Comparison of ENCODE assay signal across 13 cellular contexts in genomic region chr4:26864904-26865303, GRCh38. TPM values are rescaled to one million over a fixed set of nuclear protein-coding genes. Genes with fewer than 3 reads are reported as not detected.
DNase-seq lines count a peak whose midpoint lies in the region; ATAC-seq, FAIRE-seq and TF ChIP-seq lines count a peak whose summit lies in the region.
"Had no signal": no experiment of that assay in that cellular context is flagged by ENCODE, and none has a peak within 500 bp of the region (broad histone marks: within the 10 kb centered on the region; RNA-seq: fewer than 3 reads in every experiment).

No MANE protein-coding gene starts in this region.

- SMC1A ChIA-PET in GM12878 (lab: Charles Lee; ENCODE audit: uncharacterized antibody, unreplicated experiment), result interaction anchor here (0.6 to 6.9 kb wide), 8 partner anchors 8 to 173 kb away, joined by 3 to 116 read pairs (median 8); no protein-coding TSS in a partner anchor

- H4K20me1 ChIP-seq in BLaER1 treated with 17β-estradiol and CSF1 and Interleukin-3, amounts not matched to agents 10 nM and 100 nM, result peaks cover 0 to 86% (median 31%) of the 10 kb centered on the region in 11 experiments; a peak in 14 of 22 replicates
- H4K20me1 ChIP-seq in GM12878 (ENCODE audit: control insufficient read depth, insufficient read depth), result no peaks in the 10 kb centered on the region; the same call in 1 of the 2 replicates

- H3K4me1 ChIP-seq in BLaER1 treated with 17β-estradiol and CSF1 and Interleukin-3, amounts not matched to agents 10 nM and 100 nM, result peaks cover 34 to 74% (median 59%) of the 10 kb centered on the region in 10 experiments
- peaks cover 17% of the 10 kb centered on the region for H3K4me1 ChIP-seq in GM12878 (ENCODE audit: control insufficient read depth, insufficient read depth, low read length)

- TF ChIP-seq RAD21 in GM12878 (IDR thresholded peaks at IDR 0.05; ENCODE audit: insufficient read depth, low read depth, low read length), result no peak

- ATAC-seq in GM12878, result no peak

- H3K36me3 Mint-ChIP-seq in IgD-negative memory B cell (peaks cover 1% of the 10 kb centered on the region), nephron (ENCODE audit: low read depth) (no peaks in the 10 kb centered on the region)

- H3K4me2 ChIP-seq in BLaER1 treated with 17β-estradiol and CSF1 and Interleukin-3, amounts not matched to agents 10 nM and 100 nM, result peak overlapping the region; percentile 60 to 90 (median 82)
- peak overlapping the region; percentile 71 for H3K4me2 ChIP-seq in GM12878 (ENCODE audit: control insufficient read depth, insufficient read depth)

- WGBS in GM12878 (ENCODE audit: insufficient coverage, insufficient replicate concordance, low lambda C conversion rate, missing lambda C conversion rate), result 81% methylated on average over 3 of the region's 3 CpGs

- H3K9me3 Mint-ChIP-seq in IgD-negative memory B cell (no peaks in the 10 kb centered on the region), nephron (no peaks in the 10 kb centered on the region)

- peaks cover 0 to 9% (median 0%) of the 10 kb centered on the region in 11 experiments; a peak in 3 of 22 replicates for H3K9me3 ChIP-seq in BLaER1 treated with 17β-estradiol and CSF1 and Interleukin-3, amounts not matched to agents 10 nM and 100 nM (replicated peaks in 1 of 11)
- H3K9me3 ChIP-seq in GM12878 (replicated peaks; ENCODE audit: control insufficient read depth, insufficient read depth, low read length), result no peaks in the 10 kb centered on the region

- TF ChIP-seq CTCF in GM12878 (IDR thresholded peaks at IDR 0.05 in 2 of 3, conservative IDR thresholded peaks at IDR 0.05 in 1 of 3; ENCODE audit: control insufficient read depth in 2 of 3, extremely low read depth in 1 of 3, insufficient read depth in 1 of 3, low read depth in 3 of 3, low read length in 3 of 3) (no peak), nephron (IDR thresholded peaks at IDR 0.05; ENCODE audit: unreplicated experiment in 3 of 3) (no peak)

- peak overlapping the region in 10 of 11 experiments; percentile 22 to 96 (median 48); a peak in 17 of 22 replicates for H3K27ac ChIP-seq in BLaER1 treated with 17β-estradiol and CSF1 and Interleukin-3, amounts not matched to agents 10 nM and 100 nM
- H3K27ac ChIP-seq in GM12878 (ENCODE audit: control insufficient read depth, insufficient read depth), result no peak overlapping the region; the same call in 1 of the 2 replicates

- CTCF ChIA-PET in GM12878 (lab: Yijun Ruan, JAX), result interaction anchor here (0.8 to 1.9 kb wide), 3 partner anchors 16 to 146 kb away, joined by 3 to 5 read pairs (median 3); no protein-coding TSS in a partner anchor

- no peak for TF ChIP-seq EP300 in GM12878 (IDR thresholded peaks at IDR 0.05; ENCODE audit: borderline replicate concordance in 1 of 2, control insufficient read depth in 1 of 2, low read depth in 2 of 2, low read length in 2 of 2)

- BruUV-seq in GM12878 (replicated peaks; lab: Mats Ljungman, UMichigan), result no TSS peak

- H3K27ac Mint-ChIP-seq in IgD-negative memory B cell (peak overlapping the region in 1 of 3 donors; percentile 8), nephron (no peak overlapping the region)

- H3K79me2 ChIP-seq in GM12878 (ENCODE audit: control insufficient read depth, insufficient read depth, low read length), result peaks cover 75% of the 10 kb centered on the region

- intact Hi-C loops in GM12878 (cut with micrococcal nuclease; ENCODE audit: unreplicated experiment), result loop anchor here (5.0 kb wide), 1 partner anchor 408 kb away; no protein-coding TSS in a partner anchor

- DNase-seq in GM12878 (ENCODE audit: low read depth, low spot score), result no peak
- DNase-seq in NCI-H2196 treated with DMSO at 0.1 percent for 48 hours (lab: John Stamatoyannopoulos, UW; ENCODE audit: unreplicated experiment), result no peak
- no peak for DNase-seq in activated CD8-positive, alpha-beta memory T cell treated with anti-CD3 and anti-CD28 coated beads, Interleukin-2, amount 50 U/mL, for 48 hours
- no peak for DNase-seq in dermis blood vessel endothelial cell
- no peak for DNase-seq in GM19240 (ENCODE audit: insufficient read length, low spot score)
- DNase-seq: activated CD4-positive, alpha-beta T cell treated with anti-CD3 and anti-CD28 coated beads for 1 hour; activated effector memory CD4-positive, alpha-beta T cell treated with Interleukin-2 at 50 U/mL for 16 hours; NCI-H1417; NCI-H510A treated with DMSO at 0.1 percent for 48 hours; SHP77 treated with DMSO at 0.1 percent for 48 hours had no signal

- H3K27me3 ChIP-seq in BLaER1 treated with 17β-estradiol and CSF1 and Interleukin-3, amounts not matched to agents 10 nM and 100 nM, result no peaks in the 10 kb centered on the region
- H3K27me3 ChIP-seq in GM12878 (replicated peaks in 1 of 2; ENCODE audit: control insufficient read depth in 2 of 2, insufficient read depth in 2 of 2, low read length in 1 of 2), result no peaks in the 10 kb centered on the region

- H3K4me3 Mint-ChIP-seq in IgD-negative memory B cell, result peak overlapping the region in 3 of 4 donors; percentile 54 to 64 (median 61)
- peak overlapping the region in 2 of 3 experiments; percentile 3 to 46 for H3K4me3 Mint-ChIP-seq in nephron

- peaks cover 0 to 21% (median 10%) of the 10 kb centered on the region in 11 experiments; a peak in 11 of 22 replicates for H3K36me3 ChIP-seq in BLaER1 treated with 17β-estradiol and CSF1 and Interleukin-3, amounts not matched to agents 10 nM and 100 nM
- H3K36me3 ChIP-seq in GM12878 (ENCODE audit: control insufficient read depth in 2 of 2, insufficient read depth in 2 of 2, low read length in 1 of 2), result 0 out of 4 replicates have a peak, but pooled peaks cover 0 to 2% of the 10 kb centered on the region in 2 experiments

- no peaks in the 10 kb centered on the region for H3K27me3 Mint-ChIP-seq in IgD-negative memory B cell
- no peaks in the 10 kb centered on the region for H3K27me3 Mint-ChIP-seq in nephron (ENCODE audit: low read depth)

- RAD21 ChIA-PET in GM12878 (lab: Charles Lee; ENCODE audit: unreplicated experiment), result interaction anchor here (1.2 to 6.7 kb wide), 6 partner anchors 20 to 140 kb away, joined by 3 to 81 read pairs (median 14); no protein-coding TSS in a partner anchor

- H2AFZ ChIP-seq in GM12878 (ENCODE audit: control insufficient read depth, low read depth, low read length), result no peak overlapping the region

- H3K4me3 ChIP-seq in BLaER1 treated with 17β-estradiol and CSF1 and Interleukin-3, amounts not matched to agents 10 nM and 100 nM, result peak overlapping the region in 6 of 10 experiments; percentile 11 to 95 (median 30); a peak in 7 of 20 replicates
- peak overlapping the region; percentile 39; the same call in 1 of the 2 replicates for H3K4me3 ChIP-seq in GM12878

- peak overlapping the region in 1 of 11 experiments; percentile 7; a peak in 3 of 22 replicates for H3K9ac ChIP-seq in BLaER1 treated with 17β-estradiol and CSF1 and Interleukin-3, amounts not matched to agents 10 nM and 100 nM
- no peak overlapping the region for H3K9ac ChIP-seq in GM12878 (ENCODE audit: control insufficient read depth, insufficient read depth, low read length)

- FAIRE-seq in GM12878 (lab: Jason Lieb, UNC), result no peak

- POLR2A ChIA-PET in GM12878 (lab: Charles Lee), result interaction anchor here (3.3 kb wide), 1 partner anchor 20 kb away, joined by 37 read pairs; no protein-coding TSS in a partner anchor

- TF ChIP-seq POLR2A in GM12878 (IDR thresholded peaks at IDR 0.05; ENCODE audit: low read depth, low read length), result no peak

- in situ Hi-C loops in GM12878 (cut with MboI), result no loop called here

- peaks cover 42 to 57% (median 55%) of the 10 kb centered on the region in 3 donors for H3K4me1 Mint-ChIP-seq in IgD-negative memory B cell
- H3K4me1 Mint-ChIP-seq in nephron, result peaks cover 65% of the 10 kb centered on the region

TF ChIP-seq in GM12878, 131 proteins besides CTCF, POLR2A, EP300 and RAD21:
- TF ChIP-seq NFIC (IDR thresholded peaks at IDR 0.05; ENCODE audit: low read depth, low read length) (no peak), IKZF2 (IDR thresholded peaks at IDR 0.05) (peak in 1 of 2 experiments; percentile 34; a peak in 1 of 4 replicates), NBN (IDR thresholded peaks at IDR 0.05) (0 out of 2 replicates have a peak, but pooled peaks have one; percentile 53), ATF7 (IDR thresholded peaks at IDR 0.05; ENCODE audit: low read depth) (peak; percentile 55), CHD1 (IDR thresholded peaks at IDR 0.05; ENCODE audit: low read depth, low read length) (no peak), NRF1 (conservative IDR thresholded peaks at IDR 0.05; ENCODE audit: low read depth, low read length) (no peak)

RNA-seq across cellular contexts. Expression of gene STIM2, which starts 4.3 kb away (rescaled TPM):
- polyA plus RNA-seq in IgD-negative memory B cell (22.4 TPM), GM12878 (2011; rRNA removed) (40.7 and 41.5 TPM in 2 replicates), GM12878 (2014; fragmentation: Illumina TruSeq; extraction: Trizol) (17.4 and 18.8 TPM in 2 replicates), GM12878 (2014; fragmentation: Nextera tagmentation; extraction: Ambion mirVana) (10 to 100 TPM in 1 of 2 experiments, 1 to 10 TPM in 1; 4.7 to 10.3 TPM), GM12878 (2014; rRNA removed) (14.1 and 14.2 TPM in 2 replicates), GM12878 (2016; fragmentation: Nextera tagmentation; extraction: Ambion mirVana) (10 to 100 TPM; 12.3 to 19.3 TPM)
- 43.7 and 48.5 TPM in 2 replicates for total RNA-seq in GM12878 (2013; cell fraction: nucleolus; rRNA removed)
- total RNA-seq in GM12878 (2014; rRNA removed) (19.7 and 21.6 TPM in 2 replicates), GM12878 (2014; rRNA removed; fragmentation: Illumina TruSeq; extraction: Trizol) (16.5 and 20.0 TPM in 2 replicates), GM12878 (2021) (24.4 and 25.9 TPM in 2 replicates), dermis blood vessel endothelial cell (18.2 and 19.9 TPM in 2 replicates)
- 17.5 TPM for polyA plus RNA-seq in GM12878 (2011; ENCODE audit: low read depth)
- 29.4 and 38.6 TPM in 2 replicates for polyA plus RNA-seq in GM12878 (2011; cell fraction: cytosol; rRNA removed)
- polyA plus RNA-seq in GM12878 (2011; cell fraction: nucleus; rRNA removed), result 101 and 107 TPM in 2 replicates
- polyA plus RNA-seq in GM12878 (2012), result 19.2 and 19.4 TPM in 2 replicates
- polyA minus RNA-seq in GM12878 (2011; rRNA and poly(A)+ RNA removed), result 40.2 and 47.0 TPM in 2 replicates
- 7.8 and 18.5 TPM in 2 replicates for polyA minus RNA-seq in GM12878 (2011; cell fraction: cytosol; rRNA and poly(A)+ RNA removed)
- 45.6 and 81.6 TPM in 2 replicates for polyA minus RNA-seq in GM12878 (2011; cell fraction: nucleus; rRNA and poly(A)+ RNA removed)
